ENCODE assay signal across 8 cellular contexts in genomic region chr11:85627998-85628770, GRCh38. TPM values are rescaled to one million over a fixed set of nuclear protein-coding genes. Genes with fewer than 3 reads are reported as not detected.
DNase-seq lines count a peak whose midpoint lies in the region; ATAC-seq, FAIRE-seq and TF ChIP-seq lines count a peak whose summit lies in the region.

TSS of gene TMEM126B (plus strand) at chr11:85628593. CDS start at chr11:85628608, 15 bp downstream.

- no peaks in the 10 kb centered on the region for H3K9me3 ChIP-seq in breast epithelium
- no peaks in the 10 kb centered on the region for H3K9me3 ChIP-seq in iPS-20b (ENCODE audit: insufficient read depth, low read depth, low read length)
- no peaks in the 10 kb centered on the region for H3K9me3 ChIP-seq in small intestine (ENCODE audit: control insufficient read depth, low read depth)

- FAIRE-seq in small intestine (lab: Jason Lieb, UNC) = no peak

- peak within 1 kb of the TSS; percentile 94 for H3K9ac ChIP-seq in iPS-20b (ENCODE audit: low read depth, low read length)

- peaks cover 11% of the 10 kb centered on the region for H3K36me3 ChIP-seq in ACC112 (ENCODE audit: insufficient read depth, low read length)
- H3K36me3 ChIP-seq in breast epithelium = no peaks in the 10 kb centered on the region
- peaks cover 20% of the 10 kb centered on the region for H3K36me3 ChIP-seq in iPS-20b (ENCODE audit: insufficient read depth, low read depth, low read length)
- H3K36me3 ChIP-seq in small intestine (ENCODE audit: control insufficient read depth in 2 of 2, insufficient read depth in 2 of 2, low read length in 2 of 2) = peaks cover 0 to 1% of the 10 kb centered on the region in 2 donors

- H3K4me1 ChIP-seq in ACC112 (ENCODE audit: control insufficient read depth, insufficient read depth, low read length, unreplicated experiment) = peaks cover 17% of the 10 kb centered on the region
- H3K4me1 ChIP-seq in breast epithelium = peaks cover 0 to 15% of the 10 kb centered on the region in 2 donors
- H3K4me1 ChIP-seq in iPS-20b (ENCODE audit: insufficient read depth, low read length) = peaks cover 12% of the 10 kb centered on the region; the same call in 1 of the 2 replicates
- H3K4me1 ChIP-seq in small intestine (ENCODE audit: control insufficient read depth in 2 of 2, insufficient read depth in 1 of 2, low read depth in 1 of 2, low read length in 1 of 2) = peaks cover 0 to 8% of the 10 kb centered on the region in 2 donors

- peak; percentile 24 for TF ChIP-seq POLR2A in breast epithelium (IDR thresholded peaks at IDR 0.05)

- peaks cover 38% of the 10 kb centered on the region for H3K79me2 ChIP-seq in ACC112 (ENCODE audit: control insufficient read depth, insufficient read depth, low read length, unreplicated experiment)

- H2AFZ ChIP-seq in ACC112 (ENCODE audit: low read length, unreplicated experiment) = peak within 1 kb of the TSS; percentile 67

- peak within 1 kb of the TSS; percentile 93 for H3K4me3 ChIP-seq in ACC112 (ENCODE audit: low read depth, low read length)
- peak within 1 kb of the TSS; percentile 66 to 84 (median 82) for H3K4me3 ChIP-seq in breast epithelium
- peak within 1 kb of the TSS; percentile 95 for H3K4me3 ChIP-seq in iPS-20b (ENCODE audit: low read length)
- peak within 1 kb of the TSS; percentile 63 to 67 for H3K4me3 ChIP-seq in small intestine (ENCODE audit: low read depth in 1 of 2, low read length in 2 of 2)

- DNase-seq in NCI-H2196 treated with DMSO at 0.1 percent for 48 hours (lab: John Stamatoyannopoulos, UW; ENCODE audit: unreplicated experiment) = peak; percentile 98
- peak; percentile 98 for DNase-seq in breast epithelium (ENCODE audit: low spot score in 2 of 2)
- peak; percentile 99 for DNase-seq in small intestine

- TF ChIP-seq CTCF in VCaP (conservative IDR thresholded peaks at IDR 0.05) (no peak), breast epithelium (IDR thresholded peaks at IDR 0.05) (no peak)

- ATAC-seq in GM18870 (IDR thresholded peaks at IDR 0.05; ENCODE audit: unreplicated experiment) (peak; percentile 98), HG03135 (IDR thresholded peaks at IDR 0.05; ENCODE audit: unreplicated experiment) (peak; percentile 99)

- 0% methylated on average over 41 of the region's 41 CpGs for WGBS in small intestine, 3 donors

- H3K27me3 ChIP-seq in ACC112 (ENCODE audit: insufficient read depth, low read length) = no peaks in the 10 kb centered on the region
- no peaks in the 10 kb centered on the region for H3K27me3 ChIP-seq in breast epithelium
- H3K27me3 ChIP-seq in iPS-20b (ENCODE audit: insufficient read depth, low read length) = no peaks in the 10 kb centered on the region
- H3K27me3 ChIP-seq in small intestine (ENCODE audit: control insufficient read depth in 2 of 2, insufficient read depth in 2 of 2, low read length in 2 of 2) = no peaks in the 10 kb centered on the region

- H3K27ac ChIP-seq in ACC112 (ENCODE audit: low read depth, low read length) = peak within 1 kb of the TSS; percentile 23
- H3K27ac ChIP-seq in VCaP = peak within 1 kb of the TSS; percentile 78
- H3K27ac ChIP-seq in breast epithelium = peak within 1 kb of the TSS; percentile 91 to 94
- peak within 1 kb of the TSS; percentile 36 for H3K27ac ChIP-seq in iPS-20b (ENCODE audit: low read length)
- peak within 1 kb of the TSS; percentile 60 to 88 for H3K27ac ChIP-seq in small intestine (ENCODE audit: low read depth in 1 of 2, low read length in 1 of 2)

- intact Hi-C loops in breast epithelium (cut with DNase I; ENCODE audit: low total_unique reads) = no loop called here

RNA-seq across cellular contexts. Expression of gene TMEM126B, which starts in this region (rescaled TPM):
- 10 to 100 TPM; 41.1 to 50.5 (median 47.0) TPM for total RNA-seq in breast epithelium
- 10 to 100 TPM; 64.3 to 89.2 (median 66.6) TPM for polyA plus RNA-seq in small intestine

Comparison
In these comparisons a context has a peak if more than half of its experiments do, and no peak if none do; other contexts are left out.
1. Peak in every context shown above with its lines: DNase-seq, ATAC-seq, H3K4me3 ChIP-seq and H3K27ac ChIP-seq.
2. H3K27ac ChIP-seq: peak in every context shown above with its lines; median percentile 92 in breast epithelium; 78 in VCaP; 74 in small intestine; 36 in iPS-20b; 23 in ACC112.